14 cellular contexts compared by ENCODE assay signal in genomic region chr1:234309243-234309597, GRCh38.
A peak's percentile ranks its signal among the peaks of the same experiment; 100 is the strongest.
DNase-seq lines count a peak whose midpoint lies in the region; ATAC-seq, FAIRE-seq and TF ChIP-seq lines count a peak whose summit lies in the region.
"Had no signal": no experiment of that assay in that cellular context is flagged by ENCODE, and none has a peak within 500 bp of the region (broad histone marks: within the 10 kb centered on the region; RNA-seq: fewer than 3 reads in every experiment).

No MANE protein-coding gene starts in this region.

- no peak overlapping the region for H3K27ac ChIP-seq in MM.1S (ENCODE audit: low read length)
- H3K27ac ChIP-seq in H1 (ENCODE audit: low read depth, low read length), result no peak overlapping the region
- H3K27ac ChIP-seq in thyroid gland, result peak overlapping the region in 2 of 3 donors; percentile 3 to 24
- H3K27ac ChIP-seq: 22Rv1, body of pancreas, tibial nerve had no signal

- peaks cover 18% of the 10 kb centered on the region for H3K4me1 Mint-ChIP-seq in nephron progenitor cell

- ATAC-seq in GM21526 (IDR thresholded peaks at IDR 0.05; ENCODE audit: low FRiP score, unreplicated experiment), result no peak

- no peak for TF ChIP-seq EP300 in H1 (IDR thresholded peaks at IDR 0.05; ENCODE audit: borderline replicate concordance in 1 of 2, low read depth in 2 of 2, low read length in 2 of 2)

- H3K9me3 Mint-ChIP-seq in nephron progenitor cell, result no peaks in the 10 kb centered on the region
- H3K9me3 Mint-ChIP-seq: activated naive CD4-positive, alpha-beta T cell treated with anti-CD3 and anti-CD28 coated beads, Interleukin-2, amount 50 U/mL, for 24 hours; activated T-helper 1 cell treated with anti-CD3 and anti-CD28 coated beads, Interleukin-12 subunit alpha, Interleukin-12 subunit beta, Interleukin-2, Interleukin-4 antibody, amounts not matched to agents 30 ng/mL and 10 ng/mL and 1 ng/mL, durations not matched to agents 14 hours and 24 hours and 36 hours had no signal

- no peaks in the 10 kb centered on the region for H3K79me2 ChIP-seq in MM.1S (ENCODE audit: low read length)
- H3K79me2 ChIP-seq in H1 (ENCODE audit: control insufficient read depth in 1 of 2, insufficient read depth in 2 of 2, low read length in 2 of 2), result no peaks in the 10 kb centered on the region

- H3K4ac ChIP-seq in H1 (replicated peaks; ENCODE audit: insufficient read length, low read depth, low read length), result no peak overlapping the region

- TF ChIP-seq POLR2A in H1 (IDR thresholded peaks at IDR 0.05; ENCODE audit: control extremely low read depth in 1 of 2, low read depth in 2 of 2, low read length in 2 of 2) (no peak), thyroid gland (IDR thresholded peaks at IDR 0.05) (no peak)

- H3K27ac Mint-ChIP-seq in nephron progenitor cell, result no peak overlapping the region

- no peak for FAIRE-seq in H1 (lab: Jason Lieb, UNC)
- FAIRE-seq: frontal cortex had no signal

- no peaks in the 10 kb centered on the region for H3K27me3 ChIP-seq in MM.1S (replicated peaks; ENCODE audit: insufficient read depth, low read length)
- no peaks in the 10 kb centered on the region for H3K27me3 ChIP-seq in H1 (replicated peaks in 1 of 4; ENCODE audit: control insufficient read depth in 3 of 4, extremely low read depth in 1 of 4, insufficient read depth in 3 of 4, low read length in 3 of 4)
- no peaks in the 10 kb centered on the region for H3K27me3 ChIP-seq in thyroid gland
- H3K27me3 ChIP-seq: body of pancreas, tibial nerve had no signal

- no peaks in the 10 kb centered on the region for H3K79me1 ChIP-seq in H1 (ENCODE audit: low read depth, low read length)

- no peaks in the 10 kb centered on the region for H3F3A ChIP-seq in MM.1S (ENCODE audit: insufficient read depth, low read length)

- H4K20me1 ChIP-seq in MM.1S (ENCODE audit: insufficient read depth, low read length), result no peaks in the 10 kb centered on the region
- no peaks in the 10 kb centered on the region for H4K20me1 ChIP-seq in H1 (replicated peaks in 1 of 2; ENCODE audit: control insufficient read depth in 1 of 2, insufficient read depth in 2 of 2, low read length in 2 of 2)

- POLR2A ChIA-PET in H1 (lab: Charles Lee; ENCODE audit: partially characterized antibody), result interaction anchor here (1.5 to 1.7 kb wide), 2 partner anchors 13 to 96 kb away, joined by 3 to 5 read pairs; no protein-coding TSS in a partner anchor

- no peak overlapping the region for H3K56ac ChIP-seq in H1 (replicated peaks; ENCODE audit: insufficient read length, low read depth, low read length)

- H3K36me3 Mint-ChIP-seq in nephron progenitor cell (ENCODE audit: low read depth), result no peaks in the 10 kb centered on the region
- H3K36me3 Mint-ChIP-seq: activated naive CD4-positive, alpha-beta T cell treated with anti-CD3 and anti-CD28 coated beads, Interleukin-2, amount 50 U/mL, for 24 hours had no signal

- H2AK5ac ChIP-seq in H1 (ENCODE audit: low read depth, low read length), result no peak overlapping the region

- no peak overlapping the region for H4K5ac ChIP-seq in H1 (ENCODE audit: insufficient read length, low read depth, low read length)

- H3K9me2 ChIP-seq in MM.1S (replicated peaks; ENCODE audit: insufficient read depth, low read length), result no peaks in the 10 kb centered on the region

- DNase-seq in DMS79 treated with DMSO at 0.1 percent for 48 hours (lab: John Stamatoyannopoulos, UW) (peak; percentile 33), DMS79 (lab: John Stamatoyannopoulos, UW) (no peak), MM.1S (no peak), H1 (ENCODE audit: low read depth in 1 of 2, low spot score in 2 of 2) (no peak), thyroid gland (no peak), cortex of kidney (lab: John Stamatoyannopoulos, UW) (no peak), nephron progenitor cell (no peak)

- no peak overlapping the region for H4K91ac ChIP-seq in H1 (replicated peaks; ENCODE audit: insufficient read length, low read length)

- H3K36me3 ChIP-seq in MM.1S (replicated peaks; ENCODE audit: insufficient read depth, low read length) (no peaks in the 10 kb centered on the region), H1 (ENCODE audit: control insufficient read depth in 2 of 4, insufficient read depth in 4 of 4, low read length in 3 of 4) (no peaks in the 10 kb centered on the region), thyroid gland (no peaks in the 10 kb centered on the region)
- H3K36me3 ChIP-seq: tibial nerve had no signal

- TF ChIP-seq CTCF in MM.1S (IDR thresholded peaks at IDR 0.05; ENCODE audit: low read length) (no peak), H1 (IDR thresholded peaks at IDR 0.05; ENCODE audit: control extremely low read depth in 1 of 3, insufficient read depth in 1 of 3, low read depth in 1 of 3, low read length in 3 of 3) (no peak), thyroid gland (IDR thresholded peaks at IDR 0.05) (no peak), nephron progenitor cell (IDR thresholded peaks at IDR 0.05) (no peak)

- WGBS in H1 (ENCODE audit: extremely low coverage in 1 of 2, insufficient coverage in 1 of 2, insufficient read length in 1 of 2, insufficient replicate concordance in 2 of 2, low coverage in 1 of 2, low lambda C conversion rate in 2 of 2, missing lambda C conversion rate in 1 of 2), 2 experiments, result 87% methylated on average over 4 of the region's 4 CpGs; no CpG with 5 or more reads in 1 of the 2 experiments
- 37 to 38% methylated on average over 4 of the region's 4 CpGs for WGBS in thyroid gland, 2 donors

- H3K4me2 ChIP-seq in MM.1S (ENCODE audit: low read depth, low read length) (peak overlapping the region; percentile 55; the same call in 1 of the 2 replicates), H1 (ENCODE audit: insufficient read depth in 1 of 2, low read depth in 2 of 2, low read length in 2 of 2) (no peak overlapping the region)

- H2BK12ac ChIP-seq in H1 (ENCODE audit: low read depth, low read length), result peak overlapping the region; percentile 64; the same call in 1 of the 2 replicates

- H3K23me2 ChIP-seq in H1 (ENCODE audit: low read depth, low read length), result no peaks in the 10 kb centered on the region; the same call in 1 of the 2 replicates

- TF ChIP-seq RAD21 in H1 (IDR thresholded peaks at IDR 0.05 in 1 of 2, conservative IDR thresholded peaks at IDR 0.05 in 1 of 2; ENCODE audit: low read depth in 2 of 2, low read length in 2 of 2), result no peak

- no peak overlapping the region for H3K18ac ChIP-seq in H1 (ENCODE audit: extremely low read depth, low read length)

- no peak overlapping the region for H3K4me3 Mint-ChIP-seq in nephron progenitor cell
- H3K4me3 Mint-ChIP-seq: activated T-helper 1 cell treated with anti-CD3 and anti-CD28 coated beads, Interleukin-12 subunit alpha, Interleukin-12 subunit beta, Interleukin-2, Interleukin-4 antibody, amounts not matched to agents 30 ng/mL and 10 ng/mL and 1 ng/mL, durations not matched to agents 14 hours and 24 hours and 36 hours had no signal

- H2AFZ ChIP-seq in MM.1S (ENCODE audit: low read length) (0 out of 2 replicates have a peak overlapping the region, but pooled peaks have one; percentile 67), H1 (ENCODE audit: low read length) (no peak overlapping the region)

- no peak overlapping the region for H2BK5ac ChIP-seq in H1 (ENCODE audit: low read depth, low read length)

- H3K4me3 ChIP-seq in MM.1S (ENCODE audit: low read length) (no peak overlapping the region), H1 (ENCODE audit: extremely low read depth in 1 of 4, insufficient read depth in 2 of 4, low read depth in 3 of 4, low read length in 4 of 4) (no peak overlapping the region), thyroid gland (replicated peaks in 1 of 3) (no peak overlapping the region)
- H3K4me3 ChIP-seq: body of pancreas, tibial nerve had no signal

- no peak overlapping the region for H2BK15ac ChIP-seq in H1 (ENCODE audit: low read length)

- H3K27me3 Mint-ChIP-seq in nephron progenitor cell (ENCODE audit: low read depth, poor library complexity), result peaks cover 21% of the 10 kb centered on the region
- H3K27me3 Mint-ChIP-seq: activated naive CD4-positive, alpha-beta T cell treated with anti-CD3 and anti-CD28 coated beads, Interleukin-2, amount 50 U/mL, for 24 hours had no signal

- no peak overlapping the region for H2BK120ac ChIP-seq in H1 (replicated peaks; ENCODE audit: low read depth, low read length)

- H4K8ac ChIP-seq in H1 (ENCODE audit: extremely low read depth, insufficient read depth, low read length), result no peak overlapping the region

- CTCF ChIA-PET in H1 (lab: Charles Lee; ENCODE audit: partially characterized antibody), result interaction anchor here (0.6 to 11.3 kb wide), 54 partner anchors 9 to 1005 kb away, joined by 3 to 170 read pairs (median 6); no protein-coding TSS in a partner anchor

- H2BK20ac ChIP-seq in H1 (ENCODE audit: low read length), result 0 out of 2 replicates have a peak overlapping the region, but pooled peaks have one; percentile 16

- H3K9me3 ChIP-seq in MM.1S (replicated peaks; ENCODE audit: insufficient read depth, low read length) (no peaks in the 10 kb centered on the region), H1 (ENCODE audit: insufficient read depth in 2 of 2, low read depth in 1 of 2, low read length in 1 of 2) (no peaks in the 10 kb centered on the region), thyroid gland (no peaks in the 10 kb centered on the region)
- H3K9me3 ChIP-seq: body of pancreas, tibial nerve had no signal

- intact Hi-C loops in thyroid gland (cut with DNase I), result no loop called here

- no peak overlapping the region for H3K23ac ChIP-seq in H1 (ENCODE audit: insufficient read length)

- H3K9ac ChIP-seq in MM.1S (ENCODE audit: low read length) (no peak overlapping the region), H1 (replicated peaks in 1 of 4; ENCODE audit: extremely low read depth in 1 of 4, low read depth in 3 of 4, low read length in 3 of 4) (no peak overlapping the region)

- H3K14ac ChIP-seq in H1 (ENCODE audit: insufficient read length), result no peak overlapping the region

- no peaks in the 10 kb centered on the region for H3K4me1 ChIP-seq in MM.1S (ENCODE audit: low read length)
- peaks cover 0 to 5% (median 2%) of the 10 kb centered on the region in 4 experiments; a peak in 4 of 7 replicates for H3K4me1 ChIP-seq in H1 (replicated peaks in 1 of 4; ENCODE audit: control insufficient read depth in 3 of 4, insufficient read depth in 4 of 4, low read length in 3 of 4)
- H3K4me1 ChIP-seq in thyroid gland, result peaks cover 6 to 10% of the 10 kb centered on the region in 2 donors
- H3K4me1 ChIP-seq: tibial nerve had no signal

TF ChIP-seq in H1, 55 proteins besides CTCF, POLR2A, EP300 and RAD21 (continues in another document):
- TF ChIP-seq NANOG (IDR thresholded peaks at IDR 0.05; ENCODE audit: insufficient read depth, low read depth, low read length, poor library complexity, severe bottlenecking), result no peak
- TF ChIP-seq GABPA (IDR thresholded peaks at IDR 0.05; ENCODE audit: borderline replicate concordance, insufficient read depth, low read length), result no peak
- no peak for TF ChIP-seq NRF1 (IDR thresholded peaks at IDR 0.05; ENCODE audit: low read depth, low read length)
- TF ChIP-seq BRCA1 (IDR thresholded peaks at IDR 0.05; ENCODE audit: low read depth, low read length), result no peak
- no peak for TF ChIP-seq SP1 (IDR thresholded peaks at IDR 0.05; ENCODE audit: low read depth, low read length)
- TF ChIP-seq CHD1 (IDR thresholded peaks at IDR 0.05; ENCODE audit: low read depth, low read length), result no peak
- TF ChIP-seq, protein P1, sequence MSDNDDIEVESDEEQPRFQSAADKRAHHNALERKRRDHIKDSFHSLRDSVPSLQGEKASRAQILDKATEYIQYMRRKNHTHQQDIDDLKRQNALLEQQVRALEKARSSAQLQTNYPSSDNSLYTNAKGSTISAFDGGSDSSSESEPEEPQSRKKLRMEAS (IDR thresholded peaks at IDR 0.05), result no peak

Comparison
In these comparisons a context has a peak if more than half of its experiments do, and no peak if none do; other contexts are left out.
1. H3K27ac ChIP-seq: peak in thyroid gland (2 of 3); none in MM.1S (single experiment) and H1 (single experiment).